Comparison of ENCODE assay signal across 27 cellular contexts in the genomic region with DNA sequence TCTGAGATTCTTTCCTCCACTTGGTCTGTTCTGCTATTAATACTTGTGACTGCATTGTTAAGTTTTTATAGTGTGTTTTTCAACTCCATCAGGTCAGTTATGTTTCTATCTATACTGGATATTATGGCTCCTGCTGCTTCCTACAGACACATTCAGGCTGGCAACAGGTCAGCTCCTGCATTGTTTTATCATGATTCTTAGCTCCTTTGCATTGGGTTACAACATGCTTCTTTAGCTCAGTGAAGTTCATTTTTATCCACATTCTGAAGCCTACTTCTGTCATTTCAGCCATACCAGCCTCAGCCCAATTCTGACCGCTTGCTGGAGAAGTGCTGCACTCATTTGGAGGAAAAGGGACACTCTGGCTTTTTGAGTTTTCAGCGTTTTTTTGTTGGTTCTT. TPM values are rescaled to one million over a fixed set of nuclear protein-coding genes. Genes with fewer than 3 reads are reported as not detected.
A peak's percentile ranks its signal among the peaks of the same experiment; 100 is the strongest.
DNase-seq lines count a peak whose midpoint lies in the region; ATAC-seq and TF ChIP-seq lines count a peak whose summit lies in the region.
"Had no signal": no experiment of that assay in that cellular context is flagged by ENCODE, and none has a peak within 500 bp of the region (broad histone marks: within the 10 kb centered on the region; RNA-seq: fewer than 3 reads in every experiment).

No MANE protein-coding gene starts in this region.

- H3K4me3 ChIP-seq in RWPE2 (ENCODE audit: severe bottlenecking) (no peak overlapping the region), epithelial cell of esophagus (ENCODE audit: low read length) (no peak overlapping the region), mesenchymal stem cell (ENCODE audit: insufficient read depth in 1 of 2, low read depth in 1 of 2, low read length in 2 of 2) (no peak overlapping the region), upper lobe of left lung (no peak overlapping the region)
- H3K4me3 ChIP-seq: body of pancreas, gastrocnemius medialis, psoas muscle, suprapubic skin, uterus had no signal

- H2BK12ac ChIP-seq in mesenchymal stem cell (ENCODE audit: low read length in 2 of 2) = peak overlapping the region in 1 of 2 experiments; percentile 59

- H3K4me1 ChIP-seq in RWPE2 (ENCODE audit: insufficient read depth, poor library complexity, severe bottlenecking) = peaks cover 23% of the 10 kb centered on the region
- peaks cover 13% of the 10 kb centered on the region for H3K4me1 ChIP-seq in mesenchymal stem cell (ENCODE audit: control insufficient read depth, insufficient read depth, low read depth, low read length)
- peaks cover 0 to 11% (median 5%) of the 10 kb centered on the region in 4 donors for H3K4me1 ChIP-seq in upper lobe of left lung
- H3K4me1 ChIP-seq: body of pancreas, gastrocnemius medialis, psoas muscle, suprapubic skin, uterus had no signal

- H3K27ac ChIP-seq in RWPE2 (ENCODE audit: poor library complexity, severe bottlenecking) (peak overlapping the region; percentile 88), mesenchymal stem cell (ENCODE audit: low read length, poor library complexity, severe bottlenecking) (no peak overlapping the region), upper lobe of left lung (no peak overlapping the region)
- H3K27ac ChIP-seq: body of pancreas, C4-2B, gastrocnemius medialis, psoas muscle, suprapubic skin, uterus, VCaP had no signal

- no peak overlapping the region for H4K8ac ChIP-seq in mesenchymal stem cell (ENCODE audit: low read length)

- peak overlapping the region; percentile 6 to 24 for H3K4ac ChIP-seq in mesenchymal stem cell (ENCODE audit: low read depth in 1 of 2, low read length in 2 of 2)

- H2BK15ac ChIP-seq in mesenchymal stem cell (ENCODE audit: low read depth, poor library complexity, severe bottlenecking) = no peak overlapping the region

- H3K14ac ChIP-seq in mesenchymal stem cell (ENCODE audit: low read length in 2 of 2) = no peak overlapping the region

- no peak overlapping the region for H3K9ac ChIP-seq in mesenchymal stem cell (ENCODE audit: low read length)

- no peaks in the 10 kb centered on the region for H3K36me3 ChIP-seq in RWPE2 (ENCODE audit: low read depth)
- H3K36me3 ChIP-seq in mesenchymal stem cell (ENCODE audit: control insufficient read depth in 1 of 2, insufficient read depth in 2 of 2, low read depth in 1 of 2, low read length in 2 of 2) = no peaks in the 10 kb centered on the region
- H3K36me3 ChIP-seq in upper lobe of left lung = no peaks in the 10 kb centered on the region
- H3K36me3 ChIP-seq: gastrocnemius medialis, suprapubic skin, uterus had no signal

- no peak for TF ChIP-seq EP300 in upper lobe of left lung (IDR thresholded peaks at IDR 0.05)

- H2BK120ac ChIP-seq in mesenchymal stem cell (ENCODE audit: low read depth, low read length) = no peak overlapping the region

- peak; percentile 50 for DNase-seq in EL
- no peak for DNase-seq in RWPE2 (ENCODE audit: low spot score)
- peak; percentile 39 for DNase-seq in epithelial cell of esophagus (ENCODE audit: low read depth)
- DNase-seq in mesenchymal stem cell = no peak
- DNase-seq in upper lobe of left lung = no peak
- DNase-seq in T-helper 2 cell = no peak
- DNase-seq in NAMALWA (ENCODE audit: low spot score) = no peak
- no peak for DNase-seq in stimulated activated CD4-positive, alpha-beta T cell treated with anti-CD3 and anti-CD28 coated beads, Interleukin-4, amount 100 ng/mL, for 4 hours
- DNase-seq: activated CD4-positive, alpha-beta T cell treated with anti-CD3 and anti-CD28 coated beads, Interleukin-2, amount 10 ng/mL, durations not matched to agents 7 days and 5 days; activated CD8-positive, alpha-beta memory T cell treated with anti-CD3 and anti-CD28 coated beads, Interleukin-2, amount 50 U/mL, for 4 hours; body of pancreas; cortex of kidney; gastrocnemius medialis; hypothalamus; islet precursor cell; Kasumi-1; NCI-H1417; NCI-H510A; NK-92 treated with Interleukin-12 subunit alpha and Interleukin-12 subunit beta, amount 100 ng/mL, for 24 hours; psoas muscle; stimulated activated CD4-positive, alpha-beta T cell treated with anti-CD3 and anti-CD28 coated beads, Interleukin-1b, Interleukin-23, amount 100 ng/mL, for 48 hours; T-helper 17 cell; uterus had no signal

- H3K23ac ChIP-seq in mesenchymal stem cell (ENCODE audit: low read length in 2 of 2) = no peak overlapping the region

- H2BK5ac ChIP-seq in mesenchymal stem cell (ENCODE audit: low read depth, low read length, poor library complexity, severe bottlenecking) = no peak overlapping the region

- H3K27me3 ChIP-seq in RWPE2 (ENCODE audit: insufficient read depth, poor library complexity, severe bottlenecking) (no peaks in the 10 kb centered on the region), mesenchymal stem cell (ENCODE audit: control insufficient read depth in 1 of 2, insufficient read depth in 1 of 2, low read length in 2 of 2) (peaks cover 0 to 2% of the 10 kb centered on the region in 2 experiments), upper lobe of left lung (no peaks in the 10 kb centered on the region)
- H3K27me3 ChIP-seq: body of pancreas, gastrocnemius medialis, suprapubic skin, uterus had no signal

- no peak overlapping the region for H3K18ac ChIP-seq in mesenchymal stem cell (ENCODE audit: low read depth in 1 of 2, low read length in 2 of 2)

- ATAC-seq in RWPE2 (ENCODE audit: low read depth) (no peak), upper lobe of left lung (ENCODE audit: low FRiP score in 2 of 2) (no peak)
- ATAC-seq: body of pancreas; gastrocnemius medialis; psoas muscle; stimulated activated effector memory CD8-positive, alpha-beta T cell treated with anti-CD3 and anti-CD28 coated beads, Interleukin-12 subunit alpha, Interleukin-12 subunit beta, amount 100 ng/mL, for 72 hours; T-helper 17 cell had no signal

- H3K4me2 ChIP-seq in mesenchymal stem cell (ENCODE audit: low read length, poor library complexity, severe bottlenecking) = no peak overlapping the region

- peaks cover 13% of the 10 kb centered on the region for H3K9me3 ChIP-seq in RWPE2 (ENCODE audit: severe bottlenecking)
- H3K9me3 ChIP-seq in mesenchymal stem cell (ENCODE audit: control insufficient read depth, low read length) = peaks cover 29% of the 10 kb centered on the region
- no peaks in the 10 kb centered on the region for H3K9me3 ChIP-seq in upper lobe of left lung
- H3K9me3 ChIP-seq: body of pancreas, gastrocnemius medialis, psoas muscle, uterus had no signal

- TF ChIP-seq CTCF in RWPE2 (IDR thresholded peaks at IDR 0.05; ENCODE audit: poor library complexity, severe bottlenecking) (no peak), epithelial cell of esophagus (IDR thresholded peaks at IDR 0.05; ENCODE audit: insufficient read depth, low read depth, low read length, missing control alignments) (no peak), upper lobe of left lung (IDR thresholded peaks at IDR 0.05) (no peak)

- TF ChIP-seq POLR2A in upper lobe of left lung (IDR thresholded peaks at IDR 0.05) = no peak

- no peak overlapping the region for H4K91ac ChIP-seq in mesenchymal stem cell (ENCODE audit: low read length)

- no peak overlapping the region for H2AK5ac ChIP-seq in mesenchymal stem cell (ENCODE audit: low read length, severe bottlenecking)

- 79% methylated on average over 2 of the region's 2 CpGs for WGBS in mesenchymal stem cell
- 77 to 78% methylated on average over 2 of the region's 2 CpGs for WGBS in upper lobe of left lung, 2 donors

- H2AFZ ChIP-seq in mesenchymal stem cell (ENCODE audit: low read depth, low read length) = no peak overlapping the region

- H3K79me1 ChIP-seq in mesenchymal stem cell (replicated peaks; ENCODE audit: low read length, poor library complexity, severe bottlenecking) = no peaks in the 10 kb centered on the region

RNA-seq across cellular contexts. Expression of gene F3, which starts 37.3 kb away (rescaled TPM):
- 511 TPM for polyA plus RNA-seq in mesenchymal stem cell (2013, experiment 1 of 2)
- polyA plus RNA-seq in mesenchymal stem cell (2013, experiment 2 of 2) = 536 TPM
- 100 to 1,000 TPM in 2 of 6 donors, 10 to 100 TPM in 4; 52.4 to 210 (median 80.9) TPM for total RNA-seq in upper lobe of left lung
- total RNA-seq: activated CD4-positive, alpha-beta T cell treated with anti-CD3 and anti-CD28 coated beads, Interleukin-2, amount 10 ng/mL, durations not matched to agents 7 days and 5 days had no signal

Comparison
In these comparisons a context has a peak if more than half of its experiments do, and no peak if none do; other contexts are left out.
1. DNase-seq: peak in EL (single experiment) and epithelial cell of esophagus (single experiment); none in RWPE2 (single experiment), mesenchymal stem cell (single experiment), upper lobe of left lung (0 of 2), T-helper 2 cell (0 of 5), NAMALWA (single experiment) and stimulated activated CD4-positive, alpha-beta T cell treated with anti-CD3 and anti-CD28 coated beads, Interleukin-4, amount 100 ng/mL, for 4 hours (0 of 2).